ENCODE assay signal across 2 cellular contexts in genomic region chr7:25316366-25316765, GRCh38.
A peak's percentile ranks its signal among the peaks of the same experiment; 100 is the strongest.
TF ChIP-seq lines count a peak whose summit lies in the region.

No MANE protein-coding gene starts in this region.

TF ChIP-seq in HEK293, 187 proteins besides CTCF, POLR2A, EP300 and RAD21 (continued from another document):
- 0 out of 2 replicates have a peak, but pooled peaks have one; percentile 34 for TF ChIP-seq ZNF645 (tag by site-specific recombination; IDR thresholded peaks at IDR 0.05)
- no peak for TF ChIP-seq ZSCAN23 (tag by site-specific recombination; IDR thresholded peaks at IDR 0.05)
- no peak for TF ChIP-seq SETDB1 (IDR thresholded peaks at IDR 0.05; ENCODE audit: insufficient read length, low read length)
- no peak for TF ChIP-seq ZNF362 (tag by site-specific recombination; IDR thresholded peaks at IDR 0.05)
- peak; percentile 99 for TF ChIP-seq ZSCAN4 (tag by site-specific recombination; IDR thresholded peaks at IDR 0.05)
- TF ChIP-seq ZNF530 (tag by site-specific recombination; IDR thresholded peaks at IDR 0.05; ENCODE audit: low read depth), result no peak

TF ChIP-seq in H1, 55 proteins besides CTCF, POLR2A, EP300 and RAD21 (continued from another document):
- no peak for TF ChIP-seq ATF2 (IDR thresholded peaks at IDR 0.05; ENCODE audit: low read length)
- no peak for TF ChIP-seq KDM1A (IDR thresholded peaks at IDR 0.05; ENCODE audit: borderline replicate concordance, low read length)
- no peak for TF ChIP-seq CHD1 (IDR thresholded peaks at IDR 0.05; ENCODE audit: low read depth, low read length)
- no peak for TF ChIP-seq ZNF274 (IDR thresholded peaks at IDR 0.05; ENCODE audit: borderline replicate concordance, extremely low read depth, low read length)
- TF ChIP-seq JUND (IDR thresholded peaks at IDR 0.05; ENCODE audit: low read length), result no peak
- TF ChIP-seq USF2 (IDR thresholded peaks at IDR 0.05; ENCODE audit: low read length), result no peak
- TF ChIP-seq RNF2 (IDR thresholded peaks at IDR 0.05; ENCODE audit: borderline replicate concordance, low read depth, low read length, missing control alignments, poor library complexity, severe bottlenecking), result no peak
- TF ChIP-seq TCF12 (IDR thresholded peaks at IDR 0.05; ENCODE audit: low read depth, low read length), result no peak
- no peak for TF ChIP-seq SP1 (IDR thresholded peaks at IDR 0.05; ENCODE audit: low read depth, low read length)
- TF ChIP-seq EZH2 (IDR thresholded peaks at IDR 0.05; ENCODE audit: low read depth, low read length, severe bottlenecking), result no peak
- no peak for TF ChIP-seq SIRT6 (IDR thresholded peaks at IDR 0.05; ENCODE audit: low read length)
